Comparison of ENCODE assay signal across 1 cellular context in the genomic region with DNA sequence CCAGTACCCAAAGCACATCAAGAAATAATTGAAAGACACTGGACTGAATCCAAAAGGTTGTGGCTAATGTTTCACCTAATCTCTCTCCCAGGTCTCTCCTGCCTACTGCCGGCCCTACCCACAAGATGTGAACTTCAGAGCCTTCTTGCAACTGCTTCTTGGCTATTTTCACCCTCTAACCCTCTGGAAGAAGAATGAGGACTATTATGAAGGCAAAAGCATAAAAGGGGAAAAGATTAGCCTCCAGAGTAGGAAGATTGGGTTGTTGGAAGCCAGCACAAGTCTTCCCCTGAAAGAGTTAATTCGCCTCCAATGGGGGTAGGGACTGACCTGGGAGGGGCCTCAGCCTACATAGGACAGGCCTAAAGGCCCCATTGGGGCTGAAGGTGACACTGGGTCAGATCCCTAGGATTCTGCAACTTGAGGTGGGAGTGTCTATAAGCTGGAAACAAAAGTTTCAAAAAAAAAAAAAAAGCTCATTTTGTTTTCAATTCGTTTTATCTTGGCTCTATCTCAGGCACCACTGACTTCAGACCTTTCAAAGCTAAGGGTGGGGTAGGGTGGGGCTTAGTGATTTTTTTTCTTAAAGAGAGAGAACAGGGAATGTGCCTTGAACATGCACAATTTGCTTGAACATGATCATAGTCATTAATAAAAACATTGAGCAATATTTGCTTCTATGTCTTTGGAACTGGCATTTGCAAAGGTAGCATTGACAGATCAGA.
TF ChIP-seq lines count a peak whose summit lies in the region.

No MANE protein-coding gene starts in this region.

TF ChIP-seq in H1, 55 proteins besides CTCF, POLR2A, EP300 and RAD21 (continued from another document):
- TF ChIP-seq, protein P1, sequence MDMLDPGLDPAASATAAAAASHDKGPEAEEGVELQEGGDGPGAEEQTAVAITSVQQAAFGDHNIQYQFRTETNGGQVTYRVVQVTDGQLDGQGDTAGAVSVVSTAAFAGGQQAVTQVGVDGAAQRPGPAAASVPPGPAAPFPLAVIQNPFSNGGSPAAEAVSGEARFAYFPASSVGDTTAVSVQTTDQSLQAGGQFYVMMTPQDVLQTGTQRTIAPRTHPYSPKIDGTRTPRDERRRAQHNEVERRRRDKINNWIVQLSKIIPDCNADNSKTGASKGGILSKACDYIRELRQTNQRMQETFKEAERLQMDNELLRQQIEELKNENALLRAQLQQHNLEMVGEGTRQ (IDR thresholded peaks at IDR 0.05; ENCODE audit: low read length), result no peak
- TF ChIP-seq KDM5A (IDR thresholded peaks at IDR 0.05; ENCODE audit: low read length) (no peak), TEAD4 (IDR thresholded peaks at IDR 0.05; ENCODE audit: low read depth, low read length) (no peak), HDAC2 (IDR thresholded peaks at IDR 0.05; ENCODE audit: borderline replicate concordance in 1 of 2, low read depth in 2 of 2, low read length in 2 of 2) (no peak)
